In the genomic region with DNA sequence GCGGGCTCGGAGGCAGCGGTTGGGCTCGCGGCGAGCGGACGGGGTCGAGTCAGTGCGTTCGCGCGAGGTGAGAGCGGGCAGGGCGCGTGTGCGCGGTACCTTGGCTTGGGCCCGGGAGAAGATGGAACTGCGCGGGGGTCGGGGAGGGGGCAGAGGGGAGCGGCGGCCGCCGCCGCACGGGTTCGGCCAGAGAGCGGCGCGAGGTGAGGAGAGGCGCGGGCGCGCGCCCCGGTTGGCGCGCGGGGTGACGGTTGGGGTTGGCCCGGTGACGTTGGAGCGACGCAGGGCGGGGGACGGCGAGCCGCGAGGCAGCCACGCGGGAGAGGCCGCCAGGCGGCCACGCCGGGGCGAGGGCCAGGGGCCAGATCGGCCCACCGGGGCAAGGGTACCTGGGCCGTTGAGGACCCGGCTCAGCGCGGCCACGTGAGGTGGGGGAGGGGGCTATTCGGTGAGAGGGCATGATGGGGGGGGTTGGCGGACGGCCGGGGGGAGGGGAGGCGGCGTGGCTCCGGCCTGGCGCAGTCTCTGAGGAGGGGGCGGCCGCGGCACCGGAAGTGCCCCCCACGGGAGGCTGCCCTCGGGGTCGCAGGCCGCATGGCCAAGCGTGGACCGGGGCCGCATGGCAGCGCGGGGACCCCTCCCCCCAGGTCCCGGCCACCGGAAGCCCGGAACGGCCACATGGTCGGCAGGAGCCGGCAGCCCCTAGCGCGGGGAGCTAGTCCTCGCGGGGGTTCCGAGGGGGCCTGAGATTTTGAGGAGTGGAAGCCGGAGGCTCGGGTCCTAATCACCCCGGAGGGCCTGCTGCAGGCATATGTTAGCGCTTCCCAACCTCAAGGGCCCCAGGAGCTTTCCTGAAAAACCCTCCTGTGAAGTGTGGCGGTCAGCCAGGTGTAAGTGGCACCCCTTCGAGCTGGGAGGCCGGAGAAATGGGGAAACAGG, we compare ENCODE assay signal across 8 cellular contexts. TPM values are rescaled to one million over a fixed set of nuclear protein-coding genes. Genes with fewer than 3 reads are reported as not detected.
A peak's percentile ranks its signal among the peaks of the same experiment; 100 is the strongest.
DNase-seq lines count a peak whose midpoint lies in the region; ATAC-seq, FAIRE-seq and TF ChIP-seq lines count a peak whose summit lies in the region.

No MANE protein-coding gene starts in this region.

- H3K4me1 ChIP-seq in A549: peaks cover 37% of the 10 kb centered on the region

- H3K9me3 ChIP-seq in A549: no peaks in the 10 kb centered on the region

- no peak for TF ChIP-seq EP300 in A549 (IDR thresholded peaks at IDR 0.05)

- TF ChIP-seq POLR2A in A549 (IDR thresholded peaks at IDR 0.05; ENCODE audit: low read length): no peak; the same call in none of the 2 replicates

- peaks cover 51% of the 10 kb centered on the region for H3K36me3 Mint-ChIP-seq in activated naive CD8-positive, alpha-beta T cell treated with anti-CD3 and anti-CD28 coated beads for 36 hours
- peaks cover 21% of the 10 kb centered on the region for H3K36me3 Mint-ChIP-seq in progenitor cell of endocrine pancreas (ENCODE audit: insufficient read depth)

- H3K4me1 Mint-ChIP-seq in activated naive CD8-positive, alpha-beta T cell treated with anti-CD3 and anti-CD28 coated beads for 36 hours: peaks cover 43% of the 10 kb centered on the region
- H3K4me1 Mint-ChIP-seq in progenitor cell of endocrine pancreas (ENCODE audit: low read depth): peaks cover 19% of the 10 kb centered on the region

- CTCF ChIA-PET in A549 (lab: Yijun Ruan, JAX): interaction anchor here (0.9 to 4.5 kb wide), 4 partner anchors 10 to 36 kb away, joined by 3 to 22 read pairs (median 5); no protein-coding TSS in a partner anchor

- peak overlapping the region; percentile 95 for H3K4me2 ChIP-seq in A549

- no peaks in the 10 kb centered on the region for H3K9me3 Mint-ChIP-seq in activated naive CD8-positive, alpha-beta T cell treated with anti-CD3 and anti-CD28 coated beads for 36 hours
- no peaks in the 10 kb centered on the region for H3K9me3 Mint-ChIP-seq in progenitor cell of endocrine pancreas (ENCODE audit: low read depth)

- H3K27ac ChIP-seq in A549: peak overlapping the region; percentile 98 to 100

- in situ Hi-C loops in KBM-7 (cut with MboI; ENCODE audit: low pct_unique_long_range_greater_than_20kb, low sequenced_read_pairs): no loop called here

- peaks cover 11% of the 10 kb centered on the region for H3K27me3 Mint-ChIP-seq in activated naive CD8-positive, alpha-beta T cell treated with anti-CD3 and anti-CD28 coated beads for 36 hours
- H3K27me3 Mint-ChIP-seq in progenitor cell of endocrine pancreas: no peaks in the 10 kb centered on the region

- no peak for FAIRE-seq in A549 (lab: Jason Lieb, UNC)

- peak overlapping the region; percentile 99 for H3K27ac Mint-ChIP-seq in activated naive CD8-positive, alpha-beta T cell treated with anti-CD3 and anti-CD28 coated beads for 36 hours
- H3K27ac Mint-ChIP-seq in progenitor cell of endocrine pancreas: peak overlapping the region; percentile 99

- no peak for TF ChIP-seq RAD21 in A549 (conservative IDR thresholded peaks at IDR 0.05 in 1 of 2, IDR thresholded peaks at IDR 0.05 in 1 of 2)

- TF ChIP-seq CTCF in A549 (IDR thresholded peaks at IDR 0.05) (no peak), progenitor cell of endocrine pancreas (IDR thresholded peaks at IDR 0.05; ENCODE audit: unreplicated experiment) (peak; percentile 27)

- peak overlapping the region; percentile 98 for H3K4me3 ChIP-seq in A549

- peak overlapping the region; percentile 91 for H3K4me3 Mint-ChIP-seq in activated naive CD8-positive, alpha-beta T cell treated with anti-CD3 and anti-CD28 coated beads for 36 hours
- peak overlapping the region; percentile 93 for H3K4me3 Mint-ChIP-seq in progenitor cell of endocrine pancreas (ENCODE audit: low read depth)

- DNase-seq in A549 (ENCODE audit: low read depth in 1 of 2, low spot score in 1 of 2) (peak; percentile 52), RKO (ENCODE audit: low spot score) (peak; percentile 37), left cardiac atrium (peak; percentile 59), progenitor cell of endocrine pancreas (ENCODE audit: low spot score, unreplicated experiment) (peak; percentile 35), HuH-7 (ENCODE audit: low spot score) (no peak), KBM-7 (no peak)
- DNase-seq in activated naive CD8-positive, alpha-beta T cell treated with anti-CD3 and anti-CD28 coated beads for 36 hours: peak; percentile 60

- WGBS in A549 (ENCODE audit: missing lambda C conversion rate): 1% methylated on average over 17 of the region's 104 CpGs

- POLR2A ChIA-PET in A549 (lab: Yijun Ruan, JAX): interaction anchor here (0.5 to 1.1 kb wide), 2 partner anchors 96 to 176 kb away, joined by 3 to 4 read pairs; a partner anchor contains a TSS

- ATAC-seq in A549 (peak; percentile 7 to 44), GM21515 (IDR thresholded peaks at IDR 0.05; ENCODE audit: unreplicated experiment) (peak; percentile 5), left cardiac atrium (peak; percentile 41 to 44)

- intact Hi-C loops in left cardiac atrium (cut with DNase I): no loop called here

TF ChIP-seq in A549, 52 proteins besides CTCF, POLR2A, EP300 and RAD21 (continues in another document):
- TF ChIP-seq, protein P1, sequence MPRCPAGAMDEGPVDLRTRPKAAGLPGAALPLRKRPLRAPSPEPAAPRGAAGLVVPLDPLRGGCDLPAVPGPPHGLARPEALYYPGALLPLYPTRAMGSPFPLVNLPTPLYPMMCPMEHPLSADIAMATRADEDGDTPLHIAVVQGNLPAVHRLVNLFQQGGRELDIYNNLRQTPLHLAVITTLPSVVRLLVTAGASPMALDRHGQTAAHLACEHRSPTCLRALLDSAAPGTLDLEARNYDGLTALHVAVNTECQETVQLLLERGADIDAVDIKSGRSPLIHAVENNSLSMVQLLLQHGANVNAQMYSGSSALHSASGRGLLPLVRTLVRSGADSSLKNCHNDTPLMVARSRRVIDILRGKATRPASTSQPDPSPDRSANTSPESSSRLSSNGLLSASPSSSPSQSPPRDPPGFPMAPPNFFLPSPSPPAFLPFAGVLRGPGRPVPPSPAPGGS (IDR thresholded peaks at IDR 0.05): no peak
- TF ChIP-seq TP53 (CRISPR knock-in tag; IDR thresholded peaks at IDR 0.05): peak; percentile 85
- no peak for TF ChIP-seq MAZ (IDR thresholded peaks at IDR 0.05; ENCODE audit: borderline replicate concordance, low read depth, low read length)
- no peak for TF ChIP-seq CHD2 (IDR thresholded peaks at IDR 0.05; ENCODE audit: low read length, partially characterized antibody)

RNA-seq across cellular contexts. Expression of a gene that starts 0.5 kb away (rescaled TPM):
- polyA plus RNA-seq in A549 (2011; rRNA removed) (945 and 969 TPM in 2 replicates), A549 (2017; fragmentation: RNase III; extraction: RNeasy Plus Mini Kit Qiagen cat#74134 plus additional on column Dnase treatment) (1,779 to 2,042 TPM (median 1,918 TPM) in 3 replicates)
- 1,634 and 1,871 TPM in 2 replicates for polyA plus RNA-seq in A549 (2012; cell fraction: cytosol; rRNA removed)
- 1,244 and 1,505 TPM in 2 replicates for polyA plus RNA-seq in A549 (2012; cell fraction: nucleus; rRNA removed)
- polyA minus RNA-seq in A549 (2011; rRNA and poly(A)+ RNA removed): 1,320 and 1,330 TPM in 2 replicates
- total RNA-seq in activated naive CD8-positive, alpha-beta T cell treated with anti-CD3 and anti-CD28 coated beads for 36 hours: 1,000 to 10,000 TPM; 1,429 to 1,492 TPM
- total RNA-seq in left cardiac atrium (100 to 1,000 TPM; 274 to 374 TPM), progenitor cell of endocrine pancreas (323 and 338 TPM in 2 replicates)

RNA-seq across cellular contexts. Expression of a gene that starts 7.2 kb away (rescaled TPM):
- polyA plus RNA-seq in A549 (2011; rRNA removed) (48.5 and 61.7 TPM in 2 replicates), A549 (2017; fragmentation: RNase III; extraction: RNeasy Plus Mini Kit Qiagen cat#74134 plus additional on column Dnase treatment) (147 to 171 TPM (median 158 TPM) in 3 replicates)
- polyA plus RNA-seq in A549 (2012; cell fraction: cytosol; rRNA removed): 148 and 175 TPM in 2 replicates
- polyA plus RNA-seq in A549 (2012; cell fraction: nucleus; rRNA removed): 219 and 250 TPM in 2 replicates
- 83.2 and 83.3 TPM in 2 replicates for polyA minus RNA-seq in A549 (2011; rRNA and poly(A)+ RNA removed)
- 10 to 100 TPM; 58.4 to 62.6 TPM for total RNA-seq in activated naive CD8-positive, alpha-beta T cell treated with anti-CD3 and anti-CD28 coated beads for 36 hours
- total RNA-seq in left cardiac atrium (10 to 100 TPM; 59.3 to 63.4 TPM), progenitor cell of endocrine pancreas (77.1 and 81.1 TPM in 2 replicates)

RNA-seq across cellular contexts. Expression of a gene that starts 13.5 kb away (rescaled TPM):
- 0.61 and 0.98 TPM in 2 replicates for polyA plus RNA-seq in A549 (2011; rRNA removed)
- polyA plus RNA-seq in A549 (2012; cell fraction: cytosol; rRNA removed): 0.65 and 0.70 TPM in 2 replicates
- 1.6 and 2.0 TPM in 2 replicates for polyA plus RNA-seq in A549 (2012; cell fraction: nucleus; rRNA removed)
- polyA plus RNA-seq in A549 (2017; fragmentation: RNase III; extraction: RNeasy Plus Mini Kit Qiagen cat#74134 plus additional on column Dnase treatment): 0.22 to 0.57 TPM (median 0.36 TPM) in 3 replicates
- polyA minus RNA-seq in A549 (2011; rRNA and poly(A)+ RNA removed): 0.74 and 1.1 TPM in 2 replicates
- under 1 TPM; 0.19 to 0.24 TPM for total RNA-seq in activated naive CD8-positive, alpha-beta T cell treated with anti-CD3 and anti-CD28 coated beads for 36 hours
- 1 to 10 TPM; 1.2 to 1.9 TPM for total RNA-seq in left cardiac atrium
- 2.7 and 4.3 TPM in 2 replicates for total RNA-seq in progenitor cell of endocrine pancreas

RNA-seq across cellular contexts. Expression of a gene that starts 21.2 kb away (rescaled TPM):
- polyA plus RNA-seq in A549 (2011; rRNA removed) (12.2 and 18.3 TPM in 2 replicates), A549 (2017; fragmentation: RNase III; extraction: RNeasy Plus Mini Kit Qiagen cat#74134 plus additional on column Dnase treatment) (44.2 to 50.4 TPM (median 47.5 TPM) in 3 replicates)
- 30.8 and 32.2 TPM in 2 replicates for polyA plus RNA-seq in A549 (2012; cell fraction: cytosol; rRNA removed)
- 199 and 235 TPM in 2 replicates for polyA plus RNA-seq in A549 (2012; cell fraction: nucleus; rRNA removed)
- 34.8 and 46.0 TPM in 2 replicates for polyA minus RNA-seq in A549 (2011; rRNA and poly(A)+ RNA removed)
- 10 to 100 TPM; 44.1 to 46.0 TPM for total RNA-seq in activated naive CD8-positive, alpha-beta T cell treated with anti-CD3 and anti-CD28 coated beads for 36 hours
- total RNA-seq in left cardiac atrium (10 to 100 TPM; 24.8 to 38.8 TPM), progenitor cell of endocrine pancreas (75.2 TPM in 2 replicates)

RNA-seq across cellular contexts. Expression of a gene that starts 26.4 kb away (rescaled TPM):
- 0.16 TPM in 2 replicates for polyA plus RNA-seq in A549 (2011; rRNA removed)
- 0.12 and 0.21 TPM in 2 replicates for polyA plus RNA-seq in A549 (2012; cell fraction: cytosol; rRNA removed)
- 0.38 and 0.55 TPM in 2 replicates for polyA plus RNA-seq in A549 (2012; cell fraction: nucleus; rRNA removed)
- 0.17 to 0.18 TPM (median 0.17 TPM) in 3 replicates for polyA plus RNA-seq in A549 (2017; fragmentation: RNase III; extraction: RNeasy Plus Mini Kit Qiagen cat#74134 plus additional on column Dnase treatment)
- 0.29 and 0.33 TPM in 2 replicates for polyA minus RNA-seq in A549 (2011; rRNA and poly(A)+ RNA removed)
- total RNA-seq in activated naive CD8-positive, alpha-beta T cell treated with anti-CD3 and anti-CD28 coated beads for 36 hours: under 1 TPM; 0.54 to 0.56 TPM
- 10 to 100 TPM; 79.1 to 87.6 TPM for total RNA-seq in left cardiac atrium
- total RNA-seq in progenitor cell of endocrine pancreas: 1.5 and 2.0 TPM in 2 replicates

Comparison
In these comparisons a context has a peak if more than half of its experiments do, and no peak if none do; other contexts are left out.
1. DNase-seq: peak in A549 (2 of 2), RKO (single experiment), activated naive CD8-positive, alpha-beta T cell treated with anti-CD3 and anti-CD28 coated beads for 36 hours (single experiment), left cardiac atrium (single experiment) and progenitor cell of endocrine pancreas (single experiment); none in HuH-7 (single experiment) and KBM-7 (single experiment).
2. Peak in every context shown above with its lines, with median percentiles within 50 percentile points of each other: ATAC-seq.